13 cellular contexts compared by ENCODE assay signal in the genomic region with DNA sequence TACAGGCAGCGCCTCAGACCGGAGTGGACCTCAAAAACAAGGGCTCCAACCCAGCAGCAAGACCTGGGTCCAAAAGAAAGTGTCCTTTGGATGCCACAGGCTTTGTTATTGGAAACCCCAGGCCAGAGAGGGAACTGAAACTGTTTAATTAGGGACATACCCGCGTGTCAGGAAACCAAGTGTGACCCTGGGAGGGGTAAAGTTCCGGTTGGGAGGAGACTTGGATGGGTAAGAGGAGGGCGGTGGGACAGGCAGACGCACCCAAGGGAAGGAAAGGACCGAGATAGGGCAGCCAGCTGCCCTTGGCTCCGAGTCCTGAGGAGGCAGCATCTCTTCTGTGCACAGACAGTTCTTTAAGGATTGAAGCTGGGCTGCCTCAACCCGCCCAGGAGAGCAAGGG.
A peak's percentile ranks its signal among the peaks of the same experiment; 100 is the strongest.
DNase-seq lines count a peak whose midpoint lies in the region; ATAC-seq and TF ChIP-seq lines count a peak whose summit lies in the region.
"Had no signal": no experiment of that assay in that cellular context is flagged by ENCODE, and none has a peak within 500 bp of the region (broad histone marks: within the 10 kb centered on the region; RNA-seq: fewer than 3 reads in every experiment).

No MANE protein-coding gene starts in this region.

- H3K4me1 ChIP-seq in GM23338 (ENCODE audit: insufficient read depth) (no peaks in the 10 kb centered on the region), SK-N-SH (ENCODE audit: control insufficient read depth in 1 of 2, insufficient read depth in 2 of 2, low read depth in 1 of 2, low read length in 1 of 2) (no peaks in the 10 kb centered on the region)

- DNase-seq in GM23338 (ENCODE audit: low spot score) (no peak), sciatic nerve (ENCODE audit: low spot score) (no peak), progenitor cell of endocrine pancreas (ENCODE audit: low spot score, unreplicated experiment) (no peak), SK-N-SH (no peak), GF-D8 (lab: John Stamatoyannopoulos, UW) (no peak), NCI-H2107 (lab: John Stamatoyannopoulos, UW) (no peak)
- DNase-seq: activated naive CD4-positive, alpha-beta T cell treated with anti-CD3 and anti-CD28 coated beads for 36 hours; NCI-H1092 treated with DMSO at 0.1 percent for 48 hours; stimulated activated CD4-positive, alpha-beta T cell treated with anti-CD3 and anti-CD28 coated beads, Interleukin-15, amount 100 ng/mL, for 24 hours; T-helper 2 cell had no signal

- H3K27ac ChIP-seq in GM23338 (ENCODE audit: low read depth) (no peak overlapping the region), SK-N-SH (ENCODE audit: low read depth in 2 of 2, low read length in 1 of 2) (no peak overlapping the region)

- no peaks in the 10 kb centered on the region for H3K79me2 ChIP-seq in GM23338 (replicated peaks; ENCODE audit: insufficient read depth)
- no peaks in the 10 kb centered on the region for H3K79me2 ChIP-seq in SK-N-SH (ENCODE audit: insufficient read depth)

- TF ChIP-seq CTCF in GM23338 (conservative IDR thresholded peaks at IDR 0.05; ENCODE audit: low read depth in 2 of 2), result no peak
- TF ChIP-seq CTCF in progenitor cell of endocrine pancreas (IDR thresholded peaks at IDR 0.05; ENCODE audit: unreplicated experiment), result no peak
- TF ChIP-seq CTCF in SK-N-SH (IDR thresholded peaks at IDR 0.05), result no peak

- H3K27me3 ChIP-seq in GM23338 (ENCODE audit: insufficient read depth) (no peaks in the 10 kb centered on the region), SK-N-SH (ENCODE audit: insufficient read depth) (no peaks in the 10 kb centered on the region)

- H3F3A ChIP-seq in GM23338 (replicated peaks; ENCODE audit: low read depth), result no peaks in the 10 kb centered on the region
- H3F3A ChIP-seq in SK-N-SH (replicated peaks; ENCODE audit: insufficient read depth), result no peaks in the 10 kb centered on the region

- intact Hi-C loops in sciatic nerve (cut with DNase I), result no loop called here

- no peak for TF ChIP-seq EP300 in SK-N-SH (IDR thresholded peaks at IDR 0.05; ENCODE audit: borderline replicate concordance in 1 of 2, low read depth in 1 of 2, low read length in 1 of 2)

- H3K4me2 ChIP-seq in GM23338 (no peak overlapping the region), SK-N-SH (no peak overlapping the region)

- 40% methylated on average over 7 of the region's 10 CpGs for WGBS in SK-N-SH (ENCODE audit: low lambda C conversion rate)

- no peak overlapping the region for H3K9ac ChIP-seq in SK-N-SH

- CTCF ChIA-PET in SK-N-SH (lab: Yijun Ruan, JAX), result no interaction called here

- H4K20me1 ChIP-seq in GM23338 (replicated peaks; ENCODE audit: insufficient read depth) (no peaks in the 10 kb centered on the region), SK-N-SH (ENCODE audit: insufficient read depth) (no peaks in the 10 kb centered on the region)

- H2AFZ ChIP-seq in GM23338 (peak overlapping the region; percentile 52), SK-N-SH (ENCODE audit: low read depth) (no peak overlapping the region)

- no peaks in the 10 kb centered on the region for H3K36me3 ChIP-seq in GM23338 (ENCODE audit: insufficient read depth)
- H3K36me3 ChIP-seq in SK-N-SH (replicated peaks in 1 of 2; ENCODE audit: control insufficient read depth in 1 of 2, insufficient read depth in 2 of 2, low read length in 1 of 2), result no peaks in the 10 kb centered on the region

- H3K4me1 Mint-ChIP-seq in GM23338 (peaks cover 5% of the 10 kb centered on the region; the same call in 1 of the 3 replicates), progenitor cell of endocrine pancreas (ENCODE audit: low read depth) (peaks cover 2% of the 10 kb centered on the region)

- TF ChIP-seq RAD21 in SK-N-SH (IDR thresholded peaks at IDR 0.05; ENCODE audit: low read length), result no peak

- H3K9me3 Mint-ChIP-seq in GM23338 (no peaks in the 10 kb centered on the region), progenitor cell of endocrine pancreas (ENCODE audit: low read depth) (no peaks in the 10 kb centered on the region)
- H3K9me3 Mint-ChIP-seq: activated naive CD4-positive, alpha-beta T cell treated with anti-CD3 and anti-CD28 coated beads for 36 hours had no signal

- H3K36me3 Mint-ChIP-seq in GM23338 (ENCODE audit: low read depth) (no peaks in the 10 kb centered on the region), progenitor cell of endocrine pancreas (ENCODE audit: insufficient read depth) (no peaks in the 10 kb centered on the region)

- H3K9me3 ChIP-seq in SK-N-SH, result no peaks in the 10 kb centered on the region

- no peaks in the 10 kb centered on the region for H3K27me3 Mint-ChIP-seq in GM23338 (ENCODE audit: insufficient read depth, low read depth, poor library complexity)
- H3K27me3 Mint-ChIP-seq in progenitor cell of endocrine pancreas, result peaks cover 2% of the 10 kb centered on the region

- POLR2A ChIA-PET in SK-N-SH (lab: Yijun Ruan, JAX), result no interaction called here

- no peak overlapping the region for H3K4me3 ChIP-seq in GM23338
- no peak overlapping the region for H3K4me3 ChIP-seq in SK-N-SH (ENCODE audit: low read depth in 2 of 2, low read length in 1 of 2)
- H3K4me3 ChIP-seq: lung had no signal

- H3K4me3 Mint-ChIP-seq in GM23338 (no peak overlapping the region), progenitor cell of endocrine pancreas (ENCODE audit: low read depth) (no peak overlapping the region)
- H3K4me3 Mint-ChIP-seq: activated naive CD4-positive, alpha-beta T cell treated with anti-CD3 and anti-CD28 coated beads for 36 hours had no signal

- H3K9me2 ChIP-seq in GM23338 (ENCODE audit: insufficient read depth) (no peaks in the 10 kb centered on the region), SK-N-SH (no peaks in the 10 kb centered on the region)

- H3K27ac Mint-ChIP-seq in GM23338, result no peak overlapping the region
- H3K27ac Mint-ChIP-seq in progenitor cell of endocrine pancreas, result no peak overlapping the region
- H3K27ac Mint-ChIP-seq: activated naive CD4-positive, alpha-beta T cell treated with anti-CD3 and anti-CD28 coated beads for 36 hours had no signal

- ATAC-seq in GM18873 (IDR thresholded peaks at IDR 0.05; ENCODE audit: low FRiP score, unreplicated experiment) (peak; percentile 81), GM23338 (no peak), HG03571 (IDR thresholded peaks at IDR 0.05; ENCODE audit: unreplicated experiment) (peak; percentile 78), sciatic nerve (peak; percentile 21)

TF ChIP-seq in GM23338, 12 proteins besides CTCF, POLR2A, EP300 and RAD21:
- TF ChIP-seq POLR2AphosphoS5 (IDR thresholded peaks at IDR 0.05; ENCODE audit: low read depth) (no peak), CREB1 (CRISPR knock-in tag; IDR thresholded peaks at IDR 0.05; ENCODE audit: low read depth) (no peak), EZH2phosphoT487 (IDR thresholded peaks at IDR 0.05; ENCODE audit: unreplicated experiment) (no peak)

TF ChIP-seq in SK-N-SH, 30 proteins besides CTCF, POLR2A, EP300 and RAD21:
- TF ChIP-seq FOSL2 (IDR thresholded peaks at IDR 0.05; ENCODE audit: borderline replicate concordance, low read depth) (no peak), SMC3 (IDR thresholded peaks at IDR 0.05; ENCODE audit: low read depth, low read length) (no peak), FOXJ3 (CRISPR knock-in tag; IDR thresholded peaks at IDR 0.05) (no peak), RCOR1 (IDR thresholded peaks at IDR 0.05; ENCODE audit: low read length) (no peak)
